Comparison of ENCODE assay signal across 10 cellular contexts in the genomic region with DNA sequence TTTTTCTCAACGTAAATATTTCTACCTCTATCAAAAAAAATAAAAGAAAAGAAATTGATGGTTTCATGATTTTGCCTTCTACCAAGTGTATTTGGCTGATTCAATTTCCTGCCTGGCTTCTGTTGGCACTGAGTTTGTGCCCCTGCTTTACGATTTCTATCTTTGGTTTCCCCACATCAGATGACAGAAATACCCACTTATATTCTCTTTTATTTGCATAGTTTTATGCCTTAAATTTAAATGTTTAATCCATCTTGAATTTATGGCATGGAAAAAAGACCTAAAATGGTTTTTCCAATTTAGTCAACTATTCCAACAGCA. TPM values are rescaled to one million over a fixed set of nuclear protein-coding genes. Genes with fewer than 3 reads are reported as not detected.
DNase-seq lines count a peak whose midpoint lies in the region; ATAC-seq and TF ChIP-seq lines count a peak whose summit lies in the region.
"Had no signal": no experiment of that assay in that cellular context is flagged by ENCODE, and none has a peak within 500 bp of the region (broad histone marks: within the 10 kb centered on the region; RNA-seq: fewer than 3 reads in every experiment).

No MANE protein-coding gene starts in this region.

- H3K27ac ChIP-seq in heart left ventricle (peak overlapping the region in 9 of 12 donors; percentile 4 to 84 (median 44)), mesenchymal stem cell (ENCODE audit: low read length, poor library complexity, severe bottlenecking) (no peak overlapping the region), transverse colon (peak overlapping the region; percentile 38 to 71 (median 45)), trophoblast cell (ENCODE audit: low read depth, low read length) (no peak overlapping the region)

- H2BK12ac ChIP-seq in mesenchymal stem cell (ENCODE audit: low read length in 2 of 2) = no peak overlapping the region
- no peak overlapping the region for H2BK12ac ChIP-seq in trophoblast cell (ENCODE audit: low read length)

- TF ChIP-seq POLR2A in heart left ventricle (IDR thresholded peaks at IDR 0.05) (no peak), transverse colon (IDR thresholded peaks at IDR 0.05) (no peak)

- H4K91ac ChIP-seq in mesenchymal stem cell (ENCODE audit: low read length) (no peak overlapping the region), trophoblast cell (ENCODE audit: low read depth, low read length) (no peak overlapping the region)

- H2AK5ac ChIP-seq in mesenchymal stem cell (ENCODE audit: low read length, severe bottlenecking) (no peak overlapping the region), trophoblast cell (ENCODE audit: low read length) (no peak overlapping the region)

- H3K9ac ChIP-seq in mesenchymal stem cell (ENCODE audit: low read length) = peak overlapping the region; percentile 91
- H3K9ac ChIP-seq in trophoblast cell (ENCODE audit: low read length) = no peak overlapping the region

- no peak for DNase-seq in heart left ventricle
- no peak for DNase-seq in left cardiac atrium
- DNase-seq in activated T-helper 1 cell treated with anti-CD3 and anti-CD28 coated beads, Interleukin-12 subunit alpha, Interleukin-12 subunit beta, Interleukin-2, Interleukin-4 antibody, amounts not matched to agents 30 ng/mL and 10 ng/mL and 1 ng/mL, durations not matched to agents 14 hours and 24 hours and 36 hours (ENCODE audit: low spot score) = no peak
- DNase-seq in mesenchymal stem cell = no peak
- no peak for DNase-seq in transverse colon
- DNase-seq in NCI-H1694 treated with DMSO at 0.1 percent for 48 hours (lab: John Stamatoyannopoulos, UW) = no peak
- DNase-seq in trophoblast cell = no peak
- DNase-seq: C1 segment of cervical spinal cord had no signal

- H3K27me3 ChIP-seq in heart left ventricle (no peaks in the 10 kb centered on the region), mesenchymal stem cell (ENCODE audit: control insufficient read depth in 1 of 2, insufficient read depth in 1 of 2, low read length in 2 of 2) (no peaks in the 10 kb centered on the region), transverse colon (no peaks in the 10 kb centered on the region), trophoblast cell (ENCODE audit: insufficient read depth, low read length) (no peaks in the 10 kb centered on the region)
- H3K27me3 ChIP-seq: gastroesophageal sphincter had no signal

- H2BK15ac ChIP-seq in mesenchymal stem cell (ENCODE audit: low read depth, poor library complexity, severe bottlenecking) = no peak overlapping the region

- no peaks in the 10 kb centered on the region for H3K36me3 ChIP-seq in heart left ventricle
- H3K36me3 ChIP-seq in mesenchymal stem cell (ENCODE audit: control insufficient read depth in 1 of 2, insufficient read depth in 2 of 2, low read depth in 1 of 2, low read length in 2 of 2) = peaks cover 0 to 49% of the 10 kb centered on the region in 2 experiments
- no peaks in the 10 kb centered on the region for H3K36me3 ChIP-seq in transverse colon
- H3K36me3 ChIP-seq in trophoblast cell (ENCODE audit: control insufficient read depth in 1 of 2, insufficient read depth in 2 of 2, low read length in 2 of 2) = no peaks in the 10 kb centered on the region
- H3K36me3 ChIP-seq: gastroesophageal sphincter had no signal

- peak overlapping the region; percentile 91 for H3K27ac Mint-ChIP-seq in activated T-helper 1 cell treated with anti-CD3 and anti-CD28 coated beads, Interleukin-12 subunit alpha, Interleukin-12 subunit beta, Interleukin-2, Interleukin-4 antibody, amounts not matched to agents 30 ng/mL and 10 ng/mL and 1 ng/mL, durations not matched to agents 14 hours and 24 hours and 36 hours

- peak overlapping the region; percentile 78 for H3K4me3 Mint-ChIP-seq in activated T-helper 1 cell treated with anti-CD3 and anti-CD28 coated beads, Interleukin-12 subunit alpha, Interleukin-12 subunit beta, Interleukin-2, Interleukin-4 antibody, amounts not matched to agents 30 ng/mL and 10 ng/mL and 1 ng/mL, durations not matched to agents 14 hours and 24 hours and 36 hours

- H3K18ac ChIP-seq in mesenchymal stem cell (ENCODE audit: low read depth in 1 of 2, low read length in 2 of 2) (no peak overlapping the region), trophoblast cell (ENCODE audit: low read length) (no peak overlapping the region)

- H3K4me1 Mint-ChIP-seq in activated T-helper 1 cell treated with anti-CD3 and anti-CD28 coated beads, Interleukin-12 subunit alpha, Interleukin-12 subunit beta, Interleukin-2, Interleukin-4 antibody, amounts not matched to agents 30 ng/mL and 10 ng/mL and 1 ng/mL, durations not matched to agents 14 hours and 24 hours and 36 hours (ENCODE audit: low read depth) = peaks cover 22% of the 10 kb centered on the region

- H3K23ac ChIP-seq in mesenchymal stem cell (ENCODE audit: low read length in 2 of 2) (no peak overlapping the region), trophoblast cell (ENCODE audit: low read length) (no peak overlapping the region)

- H2BK120ac ChIP-seq in mesenchymal stem cell (ENCODE audit: low read depth, low read length) (no peak overlapping the region), trophoblast cell (ENCODE audit: insufficient read depth, low read length, poor library complexity) (no peak overlapping the region)

- no peak overlapping the region for H3K14ac ChIP-seq in mesenchymal stem cell (ENCODE audit: low read length in 2 of 2)
- H3K14ac ChIP-seq in trophoblast cell (ENCODE audit: low read length) = no peak overlapping the region

- H2AFZ ChIP-seq in mesenchymal stem cell (ENCODE audit: low read depth, low read length) = no peak overlapping the region
- no peak overlapping the region for H2AFZ ChIP-seq in trophoblast cell (ENCODE audit: insufficient read depth, low read length, poor library complexity)

- peaks cover 0 to 22% (median 5%) of the 10 kb centered on the region in 12 donors for H3K4me1 ChIP-seq in heart left ventricle
- H3K4me1 ChIP-seq in mesenchymal stem cell (ENCODE audit: control insufficient read depth, insufficient read depth, low read depth, low read length) = peaks cover 2% of the 10 kb centered on the region
- peaks cover 0 to 14% (median 0%) of the 10 kb centered on the region in 4 donors for H3K4me1 ChIP-seq in transverse colon
- H3K4me1 ChIP-seq in trophoblast cell (ENCODE audit: control insufficient read depth in 1 of 2, insufficient read depth in 2 of 2, low read length in 2 of 2) = no peaks in the 10 kb centered on the region

- intact Hi-C loops in heart left ventricle (cut with DNase I) = no loop called here
- intact Hi-C loops in left cardiac atrium (cut with DNase I) = no loop called here
- intact Hi-C loops in activated T-helper 1 cell treated with anti-CD3 and anti-CD28 coated beads, Interleukin-12 subunit alpha, Interleukin-12 subunit beta, Interleukin-2, Interleukin-4 antibody, amounts not matched to agents 30 ng/mL and 10 ng/mL and 1 ng/mL, durations not matched to agents 14 hours and 24 hours and 36 hours (cut with micrococcal nuclease) = loop anchor here (2.0 kb wide), 2 partner anchors 48 to 74 kb away; no protein-coding TSS in a partner anchor
- intact Hi-C loops in transverse colon (cut with DNase I; ENCODE audit: low total_unique reads) = no loop called here

- TF ChIP-seq CTCF in heart left ventricle (IDR thresholded peaks at IDR 0.05) = no peak
- TF ChIP-seq CTCF in transverse colon (IDR thresholded peaks at IDR 0.05) = no peak

- H3K79me2 ChIP-seq in trophoblast cell (ENCODE audit: control insufficient read depth, insufficient read depth, low read length, poor library complexity) = no peaks in the 10 kb centered on the region

- 49 to 66% (median 61%) methylated on average over 2 of the region's 2 CpGs for WGBS in heart left ventricle, 4 donors
- 100% methylated on average over 2 of the region's 2 CpGs for WGBS in mesenchymal stem cell
- WGBS in transverse colon (ENCODE audit: low coverage in 1 of 2), 2 donors = 75 to 78% methylated on average over 2 of the region's 2 CpGs
- WGBS in trophoblast cell (ENCODE audit: extremely low coverage, insufficient coverage, insufficient read length) = no CpG with 5 or more reads among the region's 2 CpGs

- H3K79me1 ChIP-seq in mesenchymal stem cell (replicated peaks; ENCODE audit: low read length, poor library complexity, severe bottlenecking) (peaks cover 4% of the 10 kb centered on the region), trophoblast cell (ENCODE audit: low read length) (no peaks in the 10 kb centered on the region)

- H3K4me3 ChIP-seq in heart left ventricle (peak overlapping the region in 6 of 12 donors; percentile 45 to 57 (median 51)), mesenchymal stem cell (ENCODE audit: insufficient read depth in 1 of 2, low read depth in 1 of 2, low read length in 2 of 2) (peak overlapping the region in 1 of 2 experiments; percentile 73), transverse colon (peak overlapping the region in 1 of 4 donors; percentile 29), trophoblast cell (ENCODE audit: low read depth, low read length) (no peak overlapping the region)

- H3K36me3 Mint-ChIP-seq in activated T-helper 1 cell treated with anti-CD3 and anti-CD28 coated beads, Interleukin-12 subunit alpha, Interleukin-12 subunit beta, Interleukin-2, Interleukin-4 antibody, amounts not matched to agents 30 ng/mL and 10 ng/mL and 1 ng/mL, durations not matched to agents 14 hours and 24 hours and 36 hours (ENCODE audit: low read depth) = peaks cover 5% of the 10 kb centered on the region

- no peaks in the 10 kb centered on the region for H3K27me3 Mint-ChIP-seq in activated T-helper 1 cell treated with anti-CD3 and anti-CD28 coated beads, Interleukin-12 subunit alpha, Interleukin-12 subunit beta, Interleukin-2, Interleukin-4 antibody, amounts not matched to agents 30 ng/mL and 10 ng/mL and 1 ng/mL, durations not matched to agents 14 hours and 24 hours and 36 hours (ENCODE audit: insufficient read depth)

- in situ Hi-C loops in transverse colon (cut with MboI; ENCODE audit: low pct_ligation_motif_present in 1 of 4, low pct_unique_long_range_greater_than_20kb in 1 of 4, low sequenced_read_pairs in 3 of 4) = no loop called here

- ATAC-seq in heart left ventricle = no peak
- ATAC-seq in left cardiac atrium = no peak
- no peak for ATAC-seq in GM21825 (IDR thresholded peaks at IDR 0.05; ENCODE audit: unreplicated experiment)
- ATAC-seq: gastroesophageal sphincter had no signal

- H2BK5ac ChIP-seq in mesenchymal stem cell (ENCODE audit: low read depth, low read length, poor library complexity, severe bottlenecking) = no peak overlapping the region
- no peak overlapping the region for H2BK5ac ChIP-seq in trophoblast cell (ENCODE audit: low read depth, low read length, poor library complexity)

- H3K9me3 ChIP-seq in heart left ventricle (no peaks in the 10 kb centered on the region), mesenchymal stem cell (ENCODE audit: control insufficient read depth, low read length) (no peaks in the 10 kb centered on the region), transverse colon (no peaks in the 10 kb centered on the region), trophoblast cell (ENCODE audit: insufficient read depth, low read depth, low read length) (no peaks in the 10 kb centered on the region)
- H3K9me3 ChIP-seq: gastroesophageal sphincter had no signal

- TF ChIP-seq EP300 in transverse colon (IDR thresholded peaks at IDR 0.05; ENCODE audit: low read depth) = no peak

- H4K8ac ChIP-seq in mesenchymal stem cell (ENCODE audit: low read length) (no peak overlapping the region), trophoblast cell (ENCODE audit: low read depth, low read length) (no peak overlapping the region)

- no peaks in the 10 kb centered on the region for H3K9me3 Mint-ChIP-seq in activated T-helper 1 cell treated with anti-CD3 and anti-CD28 coated beads, Interleukin-12 subunit alpha, Interleukin-12 subunit beta, Interleukin-2, Interleukin-4 antibody, amounts not matched to agents 30 ng/mL and 10 ng/mL and 1 ng/mL, durations not matched to agents 14 hours and 24 hours and 36 hours

- H4K12ac ChIP-seq in trophoblast cell (ENCODE audit: low read depth, low read length) = no peak overlapping the region

- no peak overlapping the region for H3K4ac ChIP-seq in mesenchymal stem cell (ENCODE audit: low read depth in 1 of 2, low read length in 2 of 2)
- no peak overlapping the region for H3K4ac ChIP-seq in trophoblast cell (ENCODE audit: low read depth, low read length)

- H3K4me2 ChIP-seq in mesenchymal stem cell (ENCODE audit: low read length, poor library complexity, severe bottlenecking) (no peak overlapping the region), trophoblast cell (ENCODE audit: low read length) (no peak overlapping the region)

RNA-seq across cellular contexts. Expression of gene RNF24, which starts 34.3 kb away (rescaled TPM):
- total RNA-seq in heart left ventricle (10 to 100 TPM in 2 of 9 donors, 1 to 10 TPM in 7; 4.2 to 15.2 (median 6.4) TPM), left cardiac atrium (10 to 100 TPM; 10.5 to 13.0 TPM), transverse colon (1 to 10 TPM; 3.4 to 4.9 (median 3.9) TPM)
- polyA plus RNA-seq in heart left ventricle = 1 to 10 TPM; 1.2 to 6.8 TPM
- total RNA-seq in activated T-helper 1 cell treated with anti-CD3 and anti-CD28 coated beads, Interleukin-12 subunit alpha, Interleukin-12 subunit beta, Interleukin-2, Interleukin-4 antibody, amounts not matched to agents 30 ng/mL and 10 ng/mL and 1 ng/mL, durations not matched to agents 14 hours and 24 hours and 36 hours = 14.7 and 14.8 TPM in 2 replicates
- 57.4 TPM for polyA plus RNA-seq in mesenchymal stem cell (2013, experiment 1 of 2)
- 56.4 TPM for polyA plus RNA-seq in mesenchymal stem cell (2013, experiment 2 of 2)
- 8.4 and 8.8 TPM in 2 replicates for polyA plus RNA-seq in trophoblast cell (2013)

Comparison
In these comparisons a context has a peak if more than half of its experiments do, and no peak if none do; other contexts are left out.
1. H3K27ac ChIP-seq: peak in heart left ventricle (9 of 12) and transverse colon (4 of 4); none in mesenchymal stem cell (single experiment) and trophoblast cell (single experiment).